ENCODE assay signal across 2 cellular contexts in genomic region chr10:69175326-69175725, GRCh38. TPM values are rescaled to one million over a fixed set of nuclear protein-coding genes. Genes with fewer than 3 reads are reported as not detected.
"Had no signal": no experiment of that assay in that cellular context is flagged by ENCODE, and none has a peak within 500 bp of the region (broad histone marks: within the 10 kb centered on the region; RNA-seq: fewer than 3 reads in every experiment).

No MANE protein-coding gene starts in this region.

RNA-seq across cellular contexts. Expression of gene HKDC1, which starts 44.8 kb away (rescaled TPM):
- total RNA-seq: ascending aorta, cardiac muscle cell had no signal
- polyA plus RNA-seq: cardiac muscle cell had no signal
